Comparison of ENCODE assay signal across 31 cellular contexts in the genomic region with DNA sequence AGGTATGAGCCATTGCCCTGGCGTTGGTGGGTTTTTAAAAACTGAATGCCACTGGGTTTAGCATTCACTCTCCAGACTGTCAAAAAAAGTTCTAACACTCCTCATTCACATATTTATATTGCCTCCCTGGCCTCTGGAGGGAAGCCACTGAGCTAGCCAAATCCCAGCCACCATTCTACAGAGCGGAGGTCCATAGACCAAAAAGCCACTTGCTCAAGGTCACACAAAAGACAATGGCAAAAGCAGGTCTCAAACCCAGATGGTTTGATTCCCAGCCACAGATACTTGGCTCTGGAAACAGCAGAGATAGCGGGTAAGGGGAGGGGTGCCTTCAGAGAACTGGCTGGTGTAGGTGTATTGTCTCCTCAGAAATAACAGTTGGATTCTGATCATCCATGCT. TPM values are rescaled to one million over a fixed set of nuclear protein-coding genes. Genes with fewer than 3 reads are reported as not detected.
"Had no signal": no experiment of that assay in that cellular context is flagged by ENCODE, and none has a peak within 500 bp of the region (broad histone marks: within the 10 kb centered on the region; RNA-seq: fewer than 3 reads in every experiment).

No MANE protein-coding gene starts in this region.

- H3K9me3 Mint-ChIP-seq: activated CD4-positive, alpha-beta memory T cell treated with anti-CD3 and anti-CD28 coated beads for 36 hours; activated CD4-positive, alpha-beta T cell treated with anti-CD3 and anti-CD28 coated beads, Interleukin-2, amount 10 ng/mL, durations not matched to agents 24 days and 14 days; activated naive CD4-positive, alpha-beta T cell treated with anti-CD3 and anti-CD28 coated beads for 36 hours; activated naive CD4-positive, alpha-beta T cell treated with anti-CD3 and anti-CD28 coated beads, Interleukin-2, amount 50 U/mL, for 24 hours; activated naive CD8-positive, alpha-beta T cell treated with anti-CD3 and anti-CD28 coated beads for 36 hours; activated naive CD8-positive, alpha-beta T cell treated with anti-CD3 and anti-CD28 coated beads, Interleukin-2, amount 50 U/mL, for 24 hours; activated T-helper 1 cell treated with anti-CD3 and anti-CD28 coated beads, Interleukin-12 subunit alpha, Interleukin-12 subunit beta, Interleukin-2, Interleukin-4 antibody, amounts not matched to agents 30 ng/mL and 10 ng/mL and 1 ng/mL, durations not matched to agents 14 hours and 24 hours and 36 hours; activated T-helper 2 cell treated with anti-CD3 and anti-CD28 coated beads, Interferon-gamma antibody, Interleukin-2, Interleukin-4, amounts not matched to agents 10 μg/mL and 5 μg/mL and 100 μg/mL, durations not matched to agents 14 hours and 24 hours and 36 hours had no signal

- H3K36me3 ChIP-seq: adrenal gland had no signal

- H3K9me3 ChIP-seq: adrenal gland, body of pancreas had no signal

- DNase-seq: activated CD4-positive, alpha-beta memory T cell treated with anti-CD3 and anti-CD28 coated beads for 36 hours; activated CD4-positive, alpha-beta T cell treated with anti-CD3 and anti-CD28 coated beads for 36 hours; activated CD4-positive, alpha-beta T cell treated with anti-CD3 and anti-CD28 coated beads, Interleukin-2, amount 10 ng/mL, durations not matched to agents 24 days and 14 days; activated CD4-positive, CD25-positive, alpha-beta regulatory T cell; activated CD4-positive, CD25-positive, alpha-beta regulatory T cell treated with anti-CD3 and anti-CD28 coated beads, Interleukin-2, amount 50 U/mL, for 72 hours; activated CD8-positive, alpha-beta memory T cell treated with anti-CD3 and anti-CD28 coated beads, Interleukin-2, amount 10 ng/mL, durations not matched to agents 7 days and 5 days; activated CD8-positive, alpha-beta memory T cell treated with anti-CD3 and anti-CD28 coated beads, Interleukin-2, amount 50 U/mL, for 4 hours; activated CD8-positive, alpha-beta T cell treated with anti-CD3 and anti-CD28 coated beads, Interleukin-2, amount 10 ng/mL, durations not matched to agents 7 days and 5 days; activated effector memory CD4-positive, alpha-beta T cell treated with anti-CD3 and anti-CD28 coated beads, Interleukin-2, amount 50 U/mL, for 16 hours; activated naive CD4-positive, alpha-beta T cell treated with anti-CD3 and anti-CD28 coated beads for 36 hours; activated naive CD8-positive, alpha-beta T cell treated with anti-CD3 and anti-CD28 coated beads for 36 hours; activated naive CD8-positive, alpha-beta T cell treated with anti-CD3 and anti-CD28 coated beads, Interleukin-2, amount 50 U/mL, for 24 hours; activated T-cell treated with anti-CD3 and anti-CD28 coated beads, Interleukin-2, amount 50 U/mL, for 1 hour; activated T-cell treated with anti-CD3 and anti-CD28 coated beads, Interleukin-2, amount 50 U/mL, for 48 hours; adrenal gland; amygdala; aorta; body of pancreas; cortex of kidney; dermis blood vessel endothelial cell; effector CD4-positive, alpha-beta T cell; effector memory CD8-positive, alpha-beta T cell; foreskin fibroblast; T-helper 2 cell had no signal

- H3K27ac Mint-ChIP-seq: activated CD4-positive, alpha-beta memory T cell treated with anti-CD3 and anti-CD28 coated beads for 36 hours; activated CD4-positive, alpha-beta T cell treated with anti-CD3 and anti-CD28 coated beads for 36 hours; activated CD4-positive, alpha-beta T cell treated with anti-CD3 and anti-CD28 coated beads, Interleukin-2, amount 10 ng/mL, durations not matched to agents 24 days and 14 days; activated CD8-positive, alpha-beta memory T cell treated with anti-CD3 and anti-CD28 coated beads, Interleukin-2, amount 10 ng/mL, durations not matched to agents 7 days and 5 days; activated CD8-positive, alpha-beta T cell treated with anti-CD3 and anti-CD28 coated beads, Interleukin-2, amount 10 ng/mL, durations not matched to agents 7 days and 5 days; activated naive CD4-positive, alpha-beta T cell treated with anti-CD3 and anti-CD28 coated beads for 36 hours; activated naive CD4-positive, alpha-beta T cell treated with anti-CD3 and anti-CD28 coated beads, Interleukin-2, amount 50 U/mL, for 24 hours; activated naive CD8-positive, alpha-beta T cell treated with anti-CD3 and anti-CD28 coated beads for 36 hours; activated naive CD8-positive, alpha-beta T cell treated with anti-CD3 and anti-CD28 coated beads, Interleukin-2, amount 50 U/mL, for 24 hours; activated T-helper 1 cell treated with anti-CD3 and anti-CD28 coated beads, Interleukin-12 subunit alpha, Interleukin-12 subunit beta, Interleukin-2, Interleukin-4 antibody, amounts not matched to agents 30 ng/mL and 10 ng/mL and 1 ng/mL, durations not matched to agents 14 hours and 24 hours and 36 hours; activated T-helper 2 cell treated with anti-CD3 and anti-CD28 coated beads, Interferon-gamma antibody, Interleukin-2, Interleukin-4, amounts not matched to agents 10 μg/mL and 5 μg/mL and 100 μg/mL, durations not matched to agents 14 hours and 24 hours and 36 hours; effector memory CD8-positive, alpha-beta T cell had no signal

- ATAC-seq: activated CD4-positive, alpha-beta T cell treated with anti-CD3 and anti-CD28 coated beads for 36 hours; activated CD8-positive, alpha-beta memory T cell treated with anti-CD3 and anti-CD28 coated beads, Interleukin-2, amount 10 ng/mL, durations not matched to agents 7 days and 5 days; activated CD8-positive, alpha-beta T cell treated with anti-CD3 and anti-CD28 coated beads, Interleukin-2, amount 10 ng/mL, durations not matched to agents 7 days and 5 days; activated naive CD8-positive, alpha-beta T cell treated with anti-CD3 and anti-CD28 coated beads, Interleukin-2, amount 50 U/mL, for 24 hours; body of pancreas; effector memory CD8-positive, alpha-beta T cell had no signal

- FAIRE-seq: colon, endothelial cell of umbilical vein, frontal cortex had no signal

- H3K4me3 ChIP-seq: adrenal gland, body of pancreas had no signal

- H3K36me3 Mint-ChIP-seq: activated CD4-positive, alpha-beta memory T cell treated with anti-CD3 and anti-CD28 coated beads for 36 hours; activated CD8-positive, alpha-beta memory T cell treated with anti-CD3 and anti-CD28 coated beads, Interleukin-2, amount 10 ng/mL, durations not matched to agents 7 days and 5 days; activated naive CD4-positive, alpha-beta T cell treated with anti-CD3 and anti-CD28 coated beads, Interleukin-2, amount 50 U/mL, for 24 hours; activated naive CD8-positive, alpha-beta T cell treated with anti-CD3 and anti-CD28 coated beads for 36 hours had no signal

- H3K4me3 Mint-ChIP-seq: activated CD4-positive, alpha-beta memory T cell treated with anti-CD3 and anti-CD28 coated beads for 36 hours; activated CD4-positive, alpha-beta T cell treated with anti-CD3 and anti-CD28 coated beads for 36 hours; activated CD4-positive, alpha-beta T cell treated with anti-CD3 and anti-CD28 coated beads, Interleukin-2, amount 10 ng/mL, durations not matched to agents 24 days and 14 days; activated CD8-positive, alpha-beta memory T cell treated with anti-CD3 and anti-CD28 coated beads, Interleukin-2, amount 10 ng/mL, durations not matched to agents 7 days and 5 days; activated CD8-positive, alpha-beta T cell treated with anti-CD3 and anti-CD28 coated beads, Interleukin-2, amount 10 ng/mL, durations not matched to agents 7 days and 5 days; activated naive CD4-positive, alpha-beta T cell treated with anti-CD3 and anti-CD28 coated beads for 36 hours; activated naive CD4-positive, alpha-beta T cell treated with anti-CD3 and anti-CD28 coated beads, Interleukin-2, amount 50 U/mL, for 24 hours; activated naive CD8-positive, alpha-beta T cell treated with anti-CD3 and anti-CD28 coated beads for 36 hours; activated naive CD8-positive, alpha-beta T cell treated with anti-CD3 and anti-CD28 coated beads, Interleukin-2, amount 50 U/mL, for 24 hours; activated T-helper 1 cell treated with anti-CD3 and anti-CD28 coated beads, Interleukin-12 subunit alpha, Interleukin-12 subunit beta, Interleukin-2, Interleukin-4 antibody, amounts not matched to agents 30 ng/mL and 10 ng/mL and 1 ng/mL, durations not matched to agents 14 hours and 24 hours and 36 hours; effector memory CD8-positive, alpha-beta T cell had no signal

- H3K27me3 ChIP-seq: adrenal gland, body of pancreas had no signal

- H3K27ac ChIP-seq: adrenal gland, body of pancreas, epithelial cell of prostate had no signal

RNA-seq across cellular contexts. Expression of a gene that starts 18.3 kb away (rescaled TPM):
- total RNA-seq: activated CD8-positive, alpha-beta T cell treated with anti-CD3 and anti-CD28 coated beads, Interleukin-2, amount 10 ng/mL, durations not matched to agents 7 days and 5 days had no signal

RNA-seq across cellular contexts. Expression of a gene that starts 19.2 kb away (rescaled TPM):
- total RNA-seq: dermis blood vessel endothelial cell had no signal
